ENCODE assay signal across 8 cellular contexts in the genomic region with DNA sequence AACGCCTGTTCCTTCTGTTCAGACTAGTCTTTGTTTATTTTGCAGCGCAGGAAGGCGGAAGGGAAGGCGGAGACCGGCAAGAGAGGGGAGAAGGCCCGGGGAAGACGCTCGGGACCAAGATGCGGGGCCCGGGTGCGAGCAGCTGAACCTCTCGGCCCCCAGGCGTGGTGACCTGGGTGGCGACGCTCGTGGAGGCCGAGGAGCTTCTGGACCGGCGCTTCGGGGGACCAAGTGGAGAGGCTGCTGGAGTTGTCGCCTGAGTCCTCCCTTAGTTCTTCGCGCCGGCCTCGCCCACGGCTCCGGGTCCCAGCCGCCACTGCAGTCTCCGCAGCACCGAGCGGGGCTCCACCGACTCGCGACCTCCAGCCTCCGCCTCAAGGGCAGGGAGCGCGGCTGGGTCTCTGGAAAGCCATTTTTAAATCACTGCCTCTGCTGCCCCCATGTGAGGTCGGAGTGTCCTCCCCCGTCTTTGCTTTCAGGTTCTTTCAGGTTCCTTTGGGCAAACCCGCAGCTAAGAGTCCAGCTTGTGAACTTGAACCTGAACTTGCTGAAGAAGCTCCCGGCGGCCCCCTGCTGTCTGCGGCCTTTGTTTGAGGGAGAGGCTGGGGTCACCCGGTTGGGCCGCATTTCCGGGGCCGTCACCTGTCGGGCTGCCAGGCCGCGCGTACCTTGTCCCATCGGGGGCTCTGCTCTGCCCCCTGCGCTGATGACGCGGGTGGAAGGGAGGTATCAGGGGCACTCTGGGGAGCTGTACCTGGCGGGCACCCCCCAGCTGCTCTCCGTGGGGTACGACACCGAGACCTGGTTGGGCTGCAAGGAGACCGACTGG.
DNase-seq lines count a peak whose midpoint lies in the region; ATAC-seq and TF ChIP-seq lines count a peak whose summit lies in the region.

No MANE protein-coding gene starts in this region.

- 2 to 16% methylated on average over 28 to 30 of the region's 60 CpGs for WGBS in thyroid gland, 2 donors

- intact Hi-C loops in colonic mucosa (cut with DNase I) = no loop called here
- intact Hi-C loops in mucosa of descending colon (cut with DNase I, micrococcal nuclease) = no loop called here
- intact Hi-C loops in thyroid gland (cut with DNase I) = no loop called here

- ATAC-seq in GM19395 (IDR thresholded peaks at IDR 0.05; ENCODE audit: unreplicated experiment) (peak; percentile 67), mucosa of descending colon (peak; percentile 80), GM18861 (IDR thresholded peaks at IDR 0.05; ENCODE audit: unreplicated experiment) (no peak)

- no peaks in the 10 kb centered on the region for H3K36me3 Mint-ChIP-seq in T-helper 2 cell treated with Interferon-gamma antibody and Interleukin-4, amounts not matched to agents 5 μg/mL and 100 μg/mL, for 36 hours (ENCODE audit: low read depth)

- DNase-seq in AG04450 (ENCODE audit: low read depth, low spot score) = no peak
- no peak for DNase-seq in T-helper 2 cell treated with Interferon-gamma antibody and Interleukin-4, amounts not matched to agents 5 μg/mL and 100 μg/mL, for 36 hours (ENCODE audit: low spot score)
- peak; percentile 50 for DNase-seq in colonic mucosa
- peak; percentile 52 to 69 (median 58) for DNase-seq in mucosa of descending colon
- DNase-seq in thyroid gland = peak; percentile 43 to 50
- DNase-seq in NCI-H1694 (lab: John Stamatoyannopoulos, UW) = no peak

- no peak overlapping the region for H3K27ac ChIP-seq in AG04450 (ENCODE audit: low read depth, low read length)
- H3K27ac ChIP-seq in colonic mucosa = no peak overlapping the region
- peak overlapping the region in 2 of 3 donors; percentile 18 to 51 for H3K27ac ChIP-seq in thyroid gland

- H3K27me3 ChIP-seq in AG04450 (ENCODE audit: control insufficient read depth, insufficient read depth, low read length) = peaks cover 9% of the 10 kb centered on the region
- no peaks in the 10 kb centered on the region for H3K27me3 ChIP-seq in colonic mucosa
- H3K27me3 ChIP-seq in thyroid gland = no peaks in the 10 kb centered on the region

- H3K9ac ChIP-seq in colonic mucosa (ENCODE audit: low read depth in 2 of 2, low read length in 2 of 2) = peak overlapping the region; percentile 30 to 75

- H3K4me3 Mint-ChIP-seq in T-helper 2 cell treated with Interferon-gamma antibody and Interleukin-4, amounts not matched to agents 5 μg/mL and 100 μg/mL, for 36 hours = peak overlapping the region; percentile 79

- H3K4me1 ChIP-seq in colonic mucosa (no peaks in the 10 kb centered on the region), mucosa of descending colon (ENCODE audit: low read depth) (no peaks in the 10 kb centered on the region), thyroid gland (peaks cover 7 to 9% of the 10 kb centered on the region in 2 donors)

- no peak; the same call in 1 of the 2 replicates for TF ChIP-seq CTCF in AG04450 (IDR thresholded peaks at IDR 0.05; ENCODE audit: low read depth, low read length)
- TF ChIP-seq CTCF in colonic mucosa (IDR thresholded peaks at IDR 0.05) = no peak
- TF ChIP-seq CTCF in mucosa of descending colon (IDR thresholded peaks at IDR 0.05) = no peak
- no peak for TF ChIP-seq CTCF in thyroid gland (IDR thresholded peaks at IDR 0.05)

- H3K27ac Mint-ChIP-seq in T-helper 2 cell treated with Interferon-gamma antibody and Interleukin-4, amounts not matched to agents 5 μg/mL and 100 μg/mL, for 36 hours = no peak overlapping the region

- TF ChIP-seq POLR2A in thyroid gland (IDR thresholded peaks at IDR 0.05) = peak in 1 of 2 donors; percentile 39

- POLR2A ChIA-PET in AG04450 (lab: Yijun Ruan, JAX) = no interaction called here

- peaks cover 4% of the 10 kb centered on the region for H3K4me1 Mint-ChIP-seq in T-helper 2 cell treated with Interferon-gamma antibody and Interleukin-4, amounts not matched to agents 5 μg/mL and 100 μg/mL, for 36 hours (ENCODE audit: low read depth)

- no peaks in the 10 kb centered on the region for H3K36me3 ChIP-seq in colonic mucosa
- H3K36me3 ChIP-seq in mucosa of descending colon (ENCODE audit: low read depth) = no peaks in the 10 kb centered on the region
- no peaks in the 10 kb centered on the region for H3K36me3 ChIP-seq in thyroid gland

- H3K9me3 Mint-ChIP-seq in T-helper 2 cell treated with Interferon-gamma antibody and Interleukin-4, amounts not matched to agents 5 μg/mL and 100 μg/mL, for 36 hours = no peaks in the 10 kb centered on the region

- H3K27me3 Mint-ChIP-seq in T-helper 2 cell treated with Interferon-gamma antibody and Interleukin-4, amounts not matched to agents 5 μg/mL and 100 μg/mL, for 36 hours (ENCODE audit: low read depth) = peaks cover 41% of the 10 kb centered on the region

- CTCF ChIA-PET in AG04450 (lab: Charles Lee) = interaction anchor here (0.9 kb wide), 1 partner anchor 25 kb away, joined by 3 read pairs; no protein-coding TSS in a partner anchor

- H3K9me3 ChIP-seq in AG04450 (ENCODE audit: control insufficient read depth, insufficient read depth, low read length) (no peaks in the 10 kb centered on the region; the same call in 1 of the 2 replicates), colonic mucosa (no peaks in the 10 kb centered on the region), mucosa of descending colon (no peaks in the 10 kb centered on the region), thyroid gland (no peaks in the 10 kb centered on the region)

- H3K4me3 ChIP-seq in AG04450 (ENCODE audit: low read depth, low read length) = peak overlapping the region; percentile 63
- peak overlapping the region; percentile 59 for H3K4me3 ChIP-seq in colonic mucosa
- H3K4me3 ChIP-seq in mucosa of descending colon = peak overlapping the region; percentile 58
- H3K4me3 ChIP-seq in thyroid gland (replicated peaks in 1 of 3) = peak overlapping the region; percentile 46 to 53 (median 47)

Comparison
In these comparisons a context has a peak if more than half of its experiments do, and no peak if none do; other contexts are left out.
1. DNase-seq: peak in colonic mucosa (single experiment), mucosa of descending colon (3 of 3) and thyroid gland (2 of 2); none in AG04450 (single experiment), T-helper 2 cell treated with Interferon-gamma antibody and Interleukin-4, amounts not matched to agents 5 μg/mL and 100 μg/mL, for 36 hours (single experiment) and NCI-H1694 (single experiment).
2. H3K27ac ChIP-seq: peak in thyroid gland (2 of 3); none in AG04450 (single experiment) and colonic mucosa (single experiment).
3. Peak in every context shown above with its lines, with median percentiles within 50 percentile points of each other: H3K4me3 ChIP-seq.